In genomic region chr6:105803439-105803838, GRCh38 we compare ENCODE assay signal across 1 cellular context.
TF ChIP-seq lines count a peak whose summit lies in the region.

No MANE protein-coding gene starts in this region.

TF ChIP-seq in SK-N-SH, 30 proteins besides CTCF, POLR2A, EP300 and RAD21 (continued from another document):
- no peak for TF ChIP-seq ZBTB33 (IDR thresholded peaks at IDR 0.05; ENCODE audit: borderline replicate concordance, low read depth)
- TF ChIP-seq RFX5 (IDR thresholded peaks at IDR 0.05; ENCODE audit: low read length): no peak
- TF ChIP-seq CHD2 (IDR thresholded peaks at IDR 0.05; ENCODE audit: low read length, partially characterized antibody): no peak
- no peak for TF ChIP-seq PBX3 (IDR thresholded peaks at IDR 0.05)
- TF ChIP-seq SIN3A (IDR thresholded peaks at IDR 0.05; ENCODE audit: borderline replicate concordance, low read depth, low read length): no peak
- no peak for TF ChIP-seq EZH2phosphoT487 (IDR thresholded peaks at IDR 0.05; ENCODE audit: borderline replicate concordance, low read depth)
- no peak for TF ChIP-seq FOXJ3 (CRISPR knock-in tag; IDR thresholded peaks at IDR 0.05)
- TF ChIP-seq TCF12 (IDR thresholded peaks at IDR 0.05): no peak
- no peak for TF ChIP-seq IRF3 (IDR thresholded peaks at IDR 0.05; ENCODE audit: low read depth, low read length)
- no peak for TF ChIP-seq MXI1 (IDR thresholded peaks at IDR 0.05; ENCODE audit: low read depth, low read length)
- TF ChIP-seq NFIC (IDR thresholded peaks at IDR 0.05; ENCODE audit: borderline replicate concordance): no peak
- TF ChIP-seq JUND (IDR thresholded peaks at IDR 0.05): no peak
- no peak for TF ChIP-seq MEF2A (IDR thresholded peaks at IDR 0.05; ENCODE audit: borderline replicate concordance, low read depth)
- TF ChIP-seq, protein P1, sequence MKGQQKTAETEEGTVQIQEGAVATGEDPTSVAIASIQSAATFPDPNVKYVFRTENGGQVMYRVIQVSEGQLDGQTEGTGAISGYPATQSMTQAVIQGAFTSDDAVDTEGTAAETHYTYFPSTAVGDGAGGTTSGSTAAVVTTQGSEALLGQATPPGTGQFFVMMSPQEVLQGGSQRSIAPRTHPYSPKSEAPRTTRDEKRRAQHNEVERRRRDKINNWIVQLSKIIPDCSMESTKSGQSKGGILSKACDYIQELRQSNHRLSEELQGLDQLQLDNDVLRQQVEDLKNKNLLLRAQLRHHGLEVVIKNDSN (IDR thresholded peaks at IDR 0.05; ENCODE audit: borderline replicate concordance, low read depth): no peak
- TF ChIP-seq MAX (IDR thresholded peaks at IDR 0.05; ENCODE audit: low read depth): no peak
- TF ChIP-seq SMC3 (IDR thresholded peaks at IDR 0.05; ENCODE audit: low read depth, low read length): no peak
TF ChIP-seq in SK-N-SH: peak in this region for 0.
